In the genomic region with DNA sequence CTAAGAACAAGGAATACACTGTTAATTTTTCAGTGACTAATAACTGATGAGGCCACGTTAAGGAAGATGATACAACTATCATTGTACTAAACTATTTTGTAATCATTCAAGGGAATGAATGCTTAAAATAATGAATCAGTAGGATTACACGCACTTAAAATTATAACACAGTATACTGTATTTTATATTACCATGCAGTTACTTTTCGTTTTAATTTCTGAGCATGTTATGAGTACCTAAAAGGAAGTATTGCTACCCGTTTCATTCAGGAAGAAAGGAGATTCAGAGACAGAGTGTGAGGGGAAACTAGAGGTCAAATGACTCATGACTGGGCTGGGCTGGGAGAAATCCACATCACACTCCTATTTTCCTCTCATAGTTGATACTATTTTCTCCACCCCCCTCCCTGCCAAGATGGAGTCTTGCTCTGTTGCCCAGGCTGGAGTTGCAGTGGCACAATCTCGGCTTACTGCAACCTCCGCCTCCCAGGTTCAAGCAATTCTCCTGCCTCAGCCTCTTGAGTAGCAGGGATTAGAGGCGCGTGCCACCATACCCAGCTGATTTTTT, we compare ENCODE assay signal across 2 cellular contexts.
TF ChIP-seq lines count a peak whose summit lies in the region.

No MANE protein-coding gene starts in this region.

TF ChIP-seq in A549, 52 proteins besides CTCF, POLR2A, EP300 and RAD21 (continued from another document and continues in another):
- TF ChIP-seq RARB (CRISPR knock-in tag; IDR thresholded peaks at IDR 0.05) (peak; percentile 56), HMGXB4 (CRISPR knock-in tag; IDR thresholded peaks at IDR 0.05; ENCODE audit: borderline replicate concordance) (no peak), FOSL2 (IDR thresholded peaks at IDR 0.05) (peak; percentile 54), FOSL2 (CRISPR knock-in tag; IDR thresholded peaks at IDR 0.05) (peak; percentile 90), HES2 (IDR thresholded peaks at IDR 0.05) (no peak), PHF8 (IDR thresholded peaks at IDR 0.05; ENCODE audit: borderline replicate concordance, low read depth) (no peak), CEBPB (IDR thresholded peaks at IDR 0.05) (no peak), HOXA7 (CRISPR knock-in tag; IDR thresholded peaks at IDR 0.05) (peak; percentile 90), BHLHE40 (IDR thresholded peaks at IDR 0.05; ENCODE audit: low read depth, low read length) (no peak), CBX2 (IDR thresholded peaks at IDR 0.05; ENCODE audit: borderline replicate concordance, low read depth) (no peak), KDM5A (IDR thresholded peaks at IDR 0.05) (no peak), EHF (CRISPR knock-in tag; IDR thresholded peaks at IDR 0.05) (peak; percentile 95), SMC3 (IDR thresholded peaks at IDR 0.05) (peak; percentile 21; the same call in 1 of the 3 replicates), RNF2 (IDR thresholded peaks at IDR 0.05; ENCODE audit: borderline replicate concordance, low read depth) (no peak), KDM1A (IDR thresholded peaks at IDR 0.05; ENCODE audit: low read depth) (no peak), BCL3 (IDR thresholded peaks at IDR 0.05) (no peak), HOXB5 (CRISPR knock-in tag; IDR thresholded peaks at IDR 0.05) (peak; percentile 86), HOXB13 (CRISPR knock-in tag; IDR thresholded peaks at IDR 0.05; ENCODE audit: low read depth) (peak; percentile 94), RCOR1 (IDR thresholded peaks at IDR 0.05; ENCODE audit: low read depth, low read length) (no peak), EHMT2 (IDR thresholded peaks at IDR 0.05; ENCODE audit: low read depth) (no peak), GATA3 (IDR thresholded peaks at IDR 0.05; ENCODE audit: borderline replicate concordance) (peak; percentile 47; the same call in 1 of the 2 replicates), PBX3 (IDR thresholded peaks at IDR 0.05) (no peak), MYC (IDR thresholded peaks at IDR 0.05; ENCODE audit: borderline replicate concordance, low read length) (no peak), HEYL (CRISPR knock-in tag; IDR thresholded peaks at IDR 0.05) (peak; percentile 67; the same call in 1 of the 2 replicates), ESRRA (IDR thresholded peaks at IDR 0.05; ENCODE audit: borderline replicate concordance, low read length) (peak; percentile 93), FOSB (CRISPR knock-in tag; IDR thresholded peaks at IDR 0.05) (peak; percentile 71; the same call in 1 of the 2 replicates), ZSCAN20 (CRISPR knock-in tag; IDR thresholded peaks at IDR 0.05) (peak; percentile 93; the same call in 1 of the 2 replicates), JUN (IDR thresholded peaks at IDR 0.05) (peak; percentile 51 to 52; a peak in 1 of 5 replicates), FOXS1 (CRISPR knock-in tag; IDR thresholded peaks at IDR 0.05) (peak; percentile 65; the same call in 1 of the 2 replicates)
- TF ChIP-seq, protein P1, sequence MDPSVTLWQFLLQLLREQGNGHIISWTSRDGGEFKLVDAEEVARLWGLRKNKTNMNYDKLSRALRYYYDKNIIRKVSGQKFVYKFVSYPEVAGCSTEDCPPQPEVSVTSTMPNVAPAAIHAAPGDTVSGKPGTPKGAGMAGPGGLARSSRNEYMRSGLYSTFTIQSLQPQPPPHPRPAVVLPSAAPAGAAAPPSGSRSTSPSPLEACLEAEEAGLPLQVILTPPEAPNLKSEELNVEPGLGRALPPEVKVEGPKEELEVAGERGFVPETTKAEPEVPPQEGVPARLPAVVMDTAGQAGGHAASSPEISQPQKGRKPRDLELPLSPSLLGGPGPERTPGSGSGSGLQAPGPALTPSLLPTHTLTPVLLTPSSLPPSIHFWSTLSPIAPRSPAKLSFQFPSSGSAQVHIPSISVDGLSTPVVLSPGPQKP (IDR thresholded peaks at IDR 0.05; ENCODE audit: low read depth, low read length): no peak
- TF ChIP-seq, protein P2, sequence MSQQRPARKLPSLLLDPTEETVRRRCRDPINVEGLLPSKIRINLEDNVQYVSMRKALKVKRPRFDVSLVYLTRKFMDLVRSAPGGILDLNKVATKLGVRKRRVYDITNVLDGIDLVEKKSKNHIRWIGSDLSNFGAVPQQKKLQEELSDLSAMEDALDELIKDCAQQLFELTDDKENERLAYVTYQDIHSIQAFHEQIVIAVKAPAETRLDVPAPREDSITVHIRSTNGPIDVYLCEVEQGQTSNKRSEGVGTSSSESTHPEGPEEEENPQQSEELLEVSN (IDR thresholded peaks at IDR 0.05; ENCODE audit: borderline replicate concordance, low read depth): no peak

TF ChIP-seq in SK-N-SH treated with all-trans-retinoic acid at 6 μM for 48 hours, 23 proteins besides CTCF, POLR2A, EP300 and RAD21 (continued from another document):
- TF ChIP-seq, protein P3, sequence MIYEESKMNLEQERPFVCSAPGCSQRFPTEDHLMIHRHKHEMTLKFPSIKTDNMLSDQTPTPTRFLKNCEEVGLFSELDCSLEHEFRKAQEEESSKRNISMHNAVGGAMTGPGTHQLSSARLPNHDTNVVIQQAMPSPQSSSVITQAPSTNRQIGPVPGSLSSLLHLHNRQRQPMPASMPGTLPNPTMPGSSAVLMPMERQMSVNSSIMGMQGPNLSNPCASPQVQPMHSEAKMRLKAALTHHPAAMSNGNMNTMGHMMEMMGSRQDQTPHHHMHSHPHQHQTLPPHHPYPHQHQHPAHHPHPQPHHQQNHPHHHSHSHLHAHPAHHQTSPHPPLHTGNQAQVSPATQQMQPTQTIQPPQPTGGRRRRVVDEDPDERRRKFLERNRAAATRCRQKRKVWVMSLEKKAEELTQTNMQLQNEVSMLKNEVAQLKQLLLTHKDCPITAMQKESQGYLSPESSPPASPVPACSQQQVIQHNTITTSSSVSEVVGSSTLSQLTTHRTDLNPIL (CRISPR knock-in tag; IDR thresholded peaks at IDR 0.05; ENCODE audit: low read depth): no peak
- TF ChIP-seq TOX (CRISPR knock-in tag; IDR thresholded peaks at IDR 0.05; ENCODE audit: borderline replicate concordance) (no peak), GLIS3 (CRISPR knock-in tag; IDR thresholded peaks at IDR 0.05) (no peak), SNAI2 (CRISPR knock-in tag; IDR thresholded peaks at IDR 0.05) (no peak), POU6F1 (CRISPR knock-in tag; IDR thresholded peaks at IDR 0.05; ENCODE audit: borderline replicate concordance, low read depth) (no peak), ESRRG (CRISPR knock-in tag; IDR thresholded peaks at IDR 0.05) (no peak), RARB (CRISPR knock-in tag; IDR thresholded peaks at IDR 0.05) (0 out of 2 replicates have a peak, but pooled peaks have one; percentile 11), TCF4 (CRISPR knock-in tag; IDR thresholded peaks at IDR 0.05; ENCODE audit: borderline replicate concordance) (no peak), ZFP3 (CRISPR knock-in tag; IDR thresholded peaks at IDR 0.05) (peak; percentile 45; the same call in 1 of the 2 replicates), ZNF8 (CRISPR knock-in tag; IDR thresholded peaks at IDR 0.05) (no peak), ZC3H10 (CRISPR knock-in tag; IDR thresholded peaks at IDR 0.05) (peak; percentile 58; the same call in 1 of the 2 replicates), CSDC2 (CRISPR knock-in tag; IDR thresholded peaks at IDR 0.05) (no peak)
- TF ChIP-seq, protein P4, sequence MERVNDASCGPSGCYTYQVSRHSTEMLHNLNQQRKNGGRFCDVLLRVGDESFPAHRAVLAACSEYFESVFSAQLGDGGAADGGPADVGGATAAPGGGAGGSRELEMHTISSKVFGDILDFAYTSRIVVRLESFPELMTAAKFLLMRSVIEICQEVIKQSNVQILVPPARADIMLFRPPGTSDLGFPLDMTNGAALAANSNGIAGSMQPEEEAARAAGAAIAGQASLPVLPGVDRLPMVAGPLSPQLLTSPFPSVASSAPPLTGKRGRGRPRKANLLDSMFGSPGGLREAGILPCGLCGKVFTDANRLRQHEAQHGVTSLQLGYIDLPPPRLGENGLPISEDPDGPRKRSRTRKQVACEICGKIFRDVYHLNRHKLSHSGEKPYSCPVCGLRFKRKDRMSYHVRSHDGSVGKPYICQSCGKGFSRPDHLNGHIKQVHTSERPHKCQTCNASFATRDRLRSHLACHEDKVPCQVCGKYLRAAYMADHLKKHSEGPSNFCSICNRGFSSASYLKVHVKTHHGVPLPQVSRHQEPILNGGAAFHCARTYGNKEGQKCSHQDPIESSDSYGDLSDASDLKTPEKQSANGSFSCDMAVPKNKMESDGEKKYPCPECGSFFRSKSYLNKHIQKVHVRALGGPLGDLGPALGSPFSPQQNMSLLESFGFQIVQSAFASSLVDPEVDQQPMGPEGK (CRISPR knock-in tag; IDR thresholded peaks at IDR 0.05; ENCODE audit: borderline replicate concordance): no peak
- TF ChIP-seq, protein P5, sequence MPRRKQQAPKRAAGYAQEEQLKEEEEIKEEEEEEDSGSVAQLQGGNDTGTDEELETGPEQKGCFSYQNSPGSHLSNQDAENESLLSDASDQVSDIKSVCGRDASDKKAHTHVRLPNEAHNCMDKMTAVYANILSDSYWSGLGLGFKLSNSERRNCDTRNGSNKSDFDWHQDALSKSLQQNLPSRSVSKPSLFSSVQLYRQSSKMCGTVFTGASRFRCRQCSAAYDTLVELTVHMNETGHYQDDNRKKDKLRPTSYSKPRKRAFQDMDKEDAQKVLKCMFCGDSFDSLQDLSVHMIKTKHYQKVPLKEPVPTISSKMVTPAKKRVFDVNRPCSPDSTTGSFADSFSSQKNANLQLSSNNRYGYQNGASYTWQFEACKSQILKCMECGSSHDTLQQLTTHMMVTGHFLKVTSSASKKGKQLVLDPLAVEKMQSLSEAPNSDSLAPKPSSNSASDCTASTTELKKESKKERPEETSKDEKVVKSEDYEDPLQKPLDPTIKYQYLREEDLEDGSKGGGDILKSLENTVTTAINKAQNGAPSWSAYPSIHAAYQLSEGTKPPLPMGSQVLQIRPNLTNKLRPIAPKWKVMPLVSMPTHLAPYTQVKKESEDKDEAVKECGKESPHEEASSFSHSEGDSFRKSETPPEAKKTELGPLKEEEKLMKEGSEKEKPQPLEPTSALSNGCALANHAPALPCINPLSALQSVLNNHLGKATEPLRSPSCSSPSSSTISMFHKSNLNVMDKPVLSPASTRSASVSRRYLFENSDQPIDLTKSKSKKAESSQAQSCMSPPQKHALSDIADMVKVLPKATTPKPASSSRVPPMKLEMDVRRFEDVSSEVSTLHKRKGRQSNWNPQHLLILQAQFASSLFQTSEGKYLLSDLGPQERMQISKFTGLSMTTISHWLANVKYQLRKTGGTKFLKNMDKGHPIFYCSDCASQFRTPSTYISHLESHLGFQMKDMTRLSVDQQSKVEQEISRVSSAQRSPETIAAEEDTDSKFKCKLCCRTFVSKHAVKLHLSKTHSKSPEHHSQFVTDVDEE (CRISPR knock-in tag; IDR thresholded peaks at IDR 0.05): no peak
